1 cellular context compared by ENCODE assay signal in genomic region chr19:34999498-35000337, GRCh38.
TF ChIP-seq lines count a peak whose summit lies in the region.

GRAMD1A (plus strand) TSS chr19:35000323; CDS start chr19:35000479, 156 bp downstream.

TF ChIP-seq in A549, 52 proteins besides CTCF, POLR2A, EP300 and RAD21 (continued from another document):
- TF ChIP-seq, protein P1, sequence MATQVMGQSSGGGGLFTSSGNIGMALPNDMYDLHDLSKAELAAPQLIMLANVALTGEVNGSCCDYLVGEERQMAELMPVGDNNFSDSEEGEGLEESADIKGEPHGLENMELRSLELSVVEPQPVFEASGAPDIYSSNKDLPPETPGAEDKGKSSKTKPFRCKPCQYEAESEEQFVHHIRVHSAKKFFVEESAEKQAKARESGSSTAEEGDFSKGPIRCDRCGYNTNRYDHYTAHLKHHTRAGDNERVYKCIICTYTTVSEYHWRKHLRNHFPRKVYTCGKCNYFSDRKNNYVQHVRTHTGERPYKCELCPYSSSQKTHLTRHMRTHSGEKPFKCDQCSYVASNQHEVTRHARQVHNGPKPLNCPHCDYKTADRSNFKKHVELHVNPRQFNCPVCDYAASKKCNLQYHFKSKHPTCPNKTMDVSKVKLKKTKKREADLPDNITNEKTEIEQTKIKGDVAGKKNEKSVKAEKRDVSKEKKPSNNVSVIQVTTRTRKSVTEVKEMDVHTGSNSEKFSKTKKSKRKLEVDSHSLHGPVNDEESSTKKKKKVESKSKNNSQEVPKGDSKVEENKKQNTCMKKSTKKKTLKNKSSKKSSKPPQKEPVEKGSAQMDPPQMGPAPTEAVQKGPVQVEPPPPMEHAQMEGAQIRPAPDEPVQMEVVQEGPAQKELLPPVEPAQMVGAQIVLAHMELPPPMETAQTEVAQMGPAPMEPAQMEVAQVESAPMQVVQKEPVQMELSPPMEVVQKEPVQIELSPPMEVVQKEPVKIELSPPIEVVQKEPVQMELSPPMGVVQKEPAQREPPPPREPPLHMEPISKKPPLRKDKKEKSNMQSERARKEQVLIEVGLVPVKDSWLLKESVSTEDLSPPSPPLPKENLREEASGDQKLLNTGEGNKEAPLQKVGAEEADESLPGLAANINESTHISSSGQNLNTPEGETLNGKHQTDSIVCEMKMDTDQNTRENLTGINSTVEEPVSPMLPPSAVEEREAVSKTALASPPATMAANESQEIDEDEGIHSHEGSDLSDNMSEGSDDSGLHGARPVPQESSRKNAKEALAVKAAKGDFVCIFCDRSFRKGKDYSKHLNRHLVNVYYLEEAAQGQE (IDR thresholded peaks at IDR 0.05), result no peak; the same call in 1 of the 2 replicates
- TF ChIP-seq PBX3 (IDR thresholded peaks at IDR 0.05) (0 out of 2 replicates have a peak, but pooled peaks have one; percentile 4), RARB (CRISPR knock-in tag; IDR thresholded peaks at IDR 0.05) (peak; percentile 92), HEYL (CRISPR knock-in tag; IDR thresholded peaks at IDR 0.05) (no peak), MAX (IDR thresholded peaks at IDR 0.05) (peak; percentile 43), CHD4 (IDR thresholded peaks at IDR 0.05; ENCODE audit: borderline replicate concordance) (no peak), FOSL2 (IDR thresholded peaks at IDR 0.05) (peak; percentile 35; the same call in 1 of the 2 replicates), FOSL2 (CRISPR knock-in tag; IDR thresholded peaks at IDR 0.05) (peak; percentile 25), ZC3H11A (IDR thresholded peaks at IDR 0.05) (no peak), JUN (IDR thresholded peaks at IDR 0.05) (peak; percentile 98 to 99), CHD2 (IDR thresholded peaks at IDR 0.05; ENCODE audit: low read length, partially characterized antibody) (peak; percentile 52), HDAC2 (IDR thresholded peaks at IDR 0.05) (no peak), POLR2AphosphoS2 (conservative IDR thresholded peaks at IDR 0.05; ENCODE audit: low read length) (no peak), HOXA7 (CRISPR knock-in tag; IDR thresholded peaks at IDR 0.05) (no peak; the same call in 1 of the 2 replicates), NPAS2 (CRISPR knock-in tag; IDR thresholded peaks at IDR 0.05; ENCODE audit: borderline replicate concordance) (no peak), EHMT2 (IDR thresholded peaks at IDR 0.05; ENCODE audit: low read depth) (no peak), SREBF2 (IDR thresholded peaks at IDR 0.05) (no peak), TP53 (CRISPR knock-in tag; IDR thresholded peaks at IDR 0.05) (0 out of 2 replicates have a peak, but pooled peaks have one; percentile 7)
